ENCODE assay signal across 1 cellular context in genomic region chrX:153801646-153802045, GRCh38.
TF ChIP-seq lines count a peak whose summit lies in the region.

No MANE protein-coding gene starts in this region.

TF ChIP-seq in HepG2, 621 proteins besides CTCF, POLR2A, EP300 and RAD21:
- TF ChIP-seq TEAD3 (CRISPR knock-in tag; optimal IDR thresholded peaks at IDR 0.05; ENCODE audit: borderline replicate concordance) (no peak), ZNF646 (CRISPR knock-in tag; IDR thresholded peaks at IDR 0.05) (no peak), ZNF761 (CRISPR knock-in tag; conservative IDR thresholded peaks at IDR 0.05) (no peak), HIVEP1 (CRISPR knock-in tag; IDR thresholded peaks at IDR 0.05) (no peak), ZC3H13 (CRISPR knock-in tag; IDR thresholded peaks at IDR 0.05) (no peak), PBX2 (CRISPR knock-in tag; IDR thresholded peaks at IDR 0.05) (no peak), REPIN1 (CRISPR knock-in tag; IDR thresholded peaks at IDR 0.05; ENCODE audit: borderline replicate concordance, low read depth) (no peak), CENPBD1 (CRISPR knock-in tag; IDR thresholded peaks at IDR 0.05; ENCODE audit: borderline replicate concordance, low read depth) (no peak), KLF13 (CRISPR knock-in tag; IDR thresholded peaks at IDR 0.05) (no peak), ZNF777 (CRISPR knock-in tag; IDR thresholded peaks at IDR 0.05) (no peak), ZNF644 (CRISPR knock-in tag; IDR thresholded peaks at IDR 0.05; ENCODE audit: low read depth) (no peak), ZNF235 (CRISPR knock-in tag; IDR thresholded peaks at IDR 0.05; ENCODE audit: borderline replicate concordance) (no peak), JDP2 (CRISPR knock-in tag; IDR thresholded peaks at IDR 0.05; ENCODE audit: borderline replicate concordance) (no peak), NBN (conservative IDR thresholded peaks at IDR 0.05) (no peak), RFXANK (CRISPR knock-in tag; IDR thresholded peaks at IDR 0.05) (no peak)
